ENCODE assay signal across 1 cellular context in the genomic region with DNA sequence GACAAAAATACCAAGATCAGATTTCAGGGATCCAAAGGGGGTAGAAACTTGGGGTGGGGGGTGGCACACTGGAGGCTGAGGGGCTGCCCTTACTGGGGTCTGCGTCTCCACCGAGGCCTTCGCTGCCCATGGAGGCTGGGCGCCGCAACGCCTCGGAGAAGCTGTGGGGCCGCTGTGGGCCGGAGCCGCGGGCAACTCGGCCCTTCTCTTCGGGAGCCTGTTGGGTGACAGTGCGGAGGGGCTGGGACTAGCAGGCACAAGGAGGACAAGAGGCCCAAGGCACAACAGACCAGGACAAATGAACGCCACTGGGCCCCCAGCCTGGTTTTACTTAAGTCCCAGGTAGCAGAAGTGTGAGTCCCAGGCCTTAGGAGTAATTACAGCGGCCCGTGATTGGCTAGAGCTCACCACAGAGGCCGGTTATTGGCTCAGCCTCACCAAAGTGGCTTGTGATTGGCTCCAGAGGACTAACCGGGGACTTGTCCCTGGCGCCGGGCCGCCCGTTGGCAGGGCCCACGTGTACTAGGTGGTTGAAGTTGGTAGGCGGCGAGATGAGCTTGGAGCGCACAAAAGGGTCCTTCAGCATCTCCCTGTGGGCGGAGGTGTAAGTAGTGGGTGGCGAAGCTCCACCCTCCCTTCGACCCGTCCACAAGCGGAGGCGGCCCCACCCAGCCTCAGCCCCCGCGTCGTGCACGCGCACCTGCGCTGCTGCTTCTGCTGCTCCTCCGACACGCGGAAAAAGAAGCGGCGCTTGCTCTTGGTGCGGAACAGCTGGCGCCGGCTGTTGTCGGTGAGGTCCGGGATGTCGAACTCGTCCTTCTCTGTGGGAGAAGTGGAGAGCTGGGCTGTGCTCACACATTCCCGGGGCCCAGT.
TF ChIP-seq lines count a peak whose summit lies in the region.

No MANE protein-coding gene starts in this region.

TF ChIP-seq in HEK293, 187 proteins besides CTCF, POLR2A, EP300 and RAD21 (continued from another document):
- peak; percentile 74 for TF ChIP-seq ZFHX2 (tag by site-specific recombination; conservative IDR thresholded peaks at IDR 0.05)
- TF ChIP-seq, protein P1, sequence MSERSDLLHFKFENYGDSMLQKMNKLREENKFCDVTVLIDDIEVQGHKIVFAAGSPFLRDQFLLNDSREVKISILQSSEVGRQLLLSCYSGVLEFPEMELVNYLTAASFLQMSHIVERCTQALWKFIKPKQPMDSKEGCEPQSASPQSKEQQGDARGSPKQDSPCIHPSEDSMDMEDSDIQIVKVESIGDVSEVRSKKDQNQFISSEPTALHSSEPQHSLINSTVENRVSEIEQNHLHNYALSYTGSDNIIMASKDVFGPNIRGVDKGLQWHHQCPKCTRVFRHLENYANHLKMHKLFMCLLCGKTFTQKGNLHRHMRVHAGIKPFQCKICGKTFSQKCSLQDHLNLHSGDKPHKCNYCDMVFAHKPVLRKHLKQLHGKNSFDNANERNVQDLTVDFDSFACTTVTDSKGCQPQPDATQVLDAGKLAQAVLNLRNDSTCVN (tag by site-specific recombination; optimal IDR thresholded peaks at IDR 0.05): no peak
